8 cellular contexts compared by ENCODE assay signal in genomic region chr1:26921126-26921461, GRCh38. TPM values are rescaled to one million over a fixed set of nuclear protein-coding genes. Genes with fewer than 3 reads are reported as not detected.
DNase-seq lines count a peak whose midpoint lies in the region; ATAC-seq and TF ChIP-seq lines count a peak whose summit lies in the region.

No MANE protein-coding gene starts in this region.

- no peaks in the 10 kb centered on the region for H3K9me3 Mint-ChIP-seq in activated T-helper 17 cell treated with anti-CD3 and anti-CD28 coated beads, Interleukin-2, amount 50 U/mL, for 72 hours
- H3K9me3 Mint-ChIP-seq in stimulated activated naive CD8-positive, alpha-beta T cell treated with anti-CD3 and anti-CD28 coated beads, Interleukin-15, amount 100 ng/mL, for 72 hours = no peaks in the 10 kb centered on the region

- peak overlapping the region; percentile 96 for H3K27ac Mint-ChIP-seq in activated T-helper 17 cell treated with anti-CD3 and anti-CD28 coated beads, Interleukin-2, amount 50 U/mL, for 72 hours
- H3K27ac Mint-ChIP-seq in stimulated activated naive CD8-positive, alpha-beta T cell treated with anti-CD3 and anti-CD28 coated beads, Interleukin-15, amount 100 ng/mL, for 72 hours = peak overlapping the region; percentile 93 to 98

- peak; percentile 70 for ATAC-seq in activated T-helper 17 cell treated with anti-CD3 and anti-CD28 coated beads, Interleukin-2, amount 50 U/mL, for 72 hours (replicated peaks)
- ATAC-seq in stimulated activated naive CD8-positive, alpha-beta T cell treated with anti-CD3 and anti-CD28 coated beads, Interleukin-15, amount 100 ng/mL, for 72 hours = peak; percentile 67

- H3K4me3 ChIP-seq in HFF-Myc (replicated peaks; ENCODE audit: low read depth, low read length) (peak overlapping the region; percentile 97), iPS-15b (ENCODE audit: low read depth, low read length) (peak overlapping the region; percentile 64)

- TF ChIP-seq CTCF in 22Rv1 (IDR thresholded peaks at IDR 0.05) (no peak), HFF-Myc (IDR thresholded peaks at IDR 0.05; ENCODE audit: low read depth, low read length, missing control alignments) (no peak)

- H3K36me3 Mint-ChIP-seq in activated T-helper 17 cell treated with anti-CD3 and anti-CD28 coated beads, Interleukin-2, amount 50 U/mL, for 72 hours (ENCODE audit: low read depth) = peaks cover 48% of the 10 kb centered on the region

- DNase-seq in HFF-Myc (ENCODE audit: extremely low read depth, low read depth) (no peak), NCI-H2171 (lab: John Stamatoyannopoulos, UW) (no peak), NCI-H1436 treated with DMSO at 0.1 percent for 48 hours (lab: John Stamatoyannopoulos, UW) (no peak)
- no peak for DNase-seq in stimulated activated naive CD8-positive, alpha-beta T cell treated with anti-CD3 and anti-CD28 coated beads, Interleukin-15, amount 100 ng/mL, for 72 hours
- DNase-seq in stimulated activated CD4-positive, alpha-beta T cell treated with anti-CD3 and anti-CD28 coated beads, Interleukin-2, amount 100 ng/mL, for 48 hours = no peak

- no peaks in the 10 kb centered on the region for H3K9me3 ChIP-seq in iPS-15b (ENCODE audit: control insufficient read depth, insufficient read depth, low read length)

- no peak overlapping the region for H3K9ac ChIP-seq in iPS-15b (ENCODE audit: low read depth, low read length)

- peak overlapping the region; percentile 92 for H3K4me3 Mint-ChIP-seq in activated T-helper 17 cell treated with anti-CD3 and anti-CD28 coated beads, Interleukin-2, amount 50 U/mL, for 72 hours
- H3K4me3 Mint-ChIP-seq in stimulated activated naive CD8-positive, alpha-beta T cell treated with anti-CD3 and anti-CD28 coated beads, Interleukin-15, amount 100 ng/mL, for 72 hours = peak overlapping the region; percentile 92

- peaks cover 4% of the 10 kb centered on the region for H3K4me1 ChIP-seq in iPS-15b (ENCODE audit: control insufficient read depth, insufficient read depth, low read length)

- H3K27ac ChIP-seq in 22Rv1 = peak overlapping the region; percentile 77

- H3K36me3 ChIP-seq in iPS-15b (ENCODE audit: control insufficient read depth, insufficient read depth, low read length) = peaks cover 10% of the 10 kb centered on the region

- peaks cover under 1% of the 10 kb centered on the region for H3K27me3 ChIP-seq in iPS-15b (ENCODE audit: control insufficient read depth, insufficient read depth, low read length)

- peaks cover 16% of the 10 kb centered on the region for H3K4me1 Mint-ChIP-seq in activated T-helper 17 cell treated with anti-CD3 and anti-CD28 coated beads, Interleukin-2, amount 50 U/mL, for 72 hours
- peaks cover 31% of the 10 kb centered on the region for H3K4me1 Mint-ChIP-seq in stimulated activated naive CD8-positive, alpha-beta T cell treated with anti-CD3 and anti-CD28 coated beads, Interleukin-15, amount 100 ng/mL, for 72 hours

- H3K27me3 Mint-ChIP-seq in activated T-helper 17 cell treated with anti-CD3 and anti-CD28 coated beads, Interleukin-2, amount 50 U/mL, for 72 hours = no peaks in the 10 kb centered on the region
- H3K27me3 Mint-ChIP-seq in stimulated activated naive CD8-positive, alpha-beta T cell treated with anti-CD3 and anti-CD28 coated beads, Interleukin-15, amount 100 ng/mL, for 72 hours = no peaks in the 10 kb centered on the region

RNA-seq across cellular contexts. Expression of gene NUDC, which starts 0.4 kb away (rescaled TPM):
- total RNA-seq in activated T-helper 17 cell treated with anti-CD3 and anti-CD28 coated beads, Interleukin-2, amount 50 U/mL, for 72 hours = 100 to 1,000 TPM in 1 of 2 donors, 10 to 100 TPM in 1; 45.0 to 108 TPM

RNA-seq across cellular contexts. Expression of gene NR0B2, which starts 7.3 kb away (rescaled TPM):
- total RNA-seq in activated T-helper 17 cell treated with anti-CD3 and anti-CD28 coated beads, Interleukin-2, amount 50 U/mL, for 72 hours = not detected

RNA-seq across cellular contexts. Expression of gene GPATCH3, which starts 20.8 kb away (rescaled TPM):
- total RNA-seq in activated T-helper 17 cell treated with anti-CD3 and anti-CD28 coated beads, Interleukin-2, amount 50 U/mL, for 72 hours = 10 to 100 TPM in 1 of 2 donors, 1 to 10 TPM in 1; 9.4 to 13.4 TPM

RNA-seq across cellular contexts. Expression of gene GPN2, which starts 31.0 kb away (rescaled TPM):
- 10 to 100 TPM; 44.8 to 61.4 TPM for total RNA-seq in activated T-helper 17 cell treated with anti-CD3 and anti-CD28 coated beads, Interleukin-2, amount 50 U/mL, for 72 hours

RNA-seq across cellular contexts. Expression of gene KDF1, which starts 39.2 kb away (rescaled TPM):
- total RNA-seq in activated T-helper 17 cell treated with anti-CD3 and anti-CD28 coated beads, Interleukin-2, amount 50 U/mL, for 72 hours = not detected
